ENCODE assay signal across 9 cellular contexts in the genomic region with DNA sequence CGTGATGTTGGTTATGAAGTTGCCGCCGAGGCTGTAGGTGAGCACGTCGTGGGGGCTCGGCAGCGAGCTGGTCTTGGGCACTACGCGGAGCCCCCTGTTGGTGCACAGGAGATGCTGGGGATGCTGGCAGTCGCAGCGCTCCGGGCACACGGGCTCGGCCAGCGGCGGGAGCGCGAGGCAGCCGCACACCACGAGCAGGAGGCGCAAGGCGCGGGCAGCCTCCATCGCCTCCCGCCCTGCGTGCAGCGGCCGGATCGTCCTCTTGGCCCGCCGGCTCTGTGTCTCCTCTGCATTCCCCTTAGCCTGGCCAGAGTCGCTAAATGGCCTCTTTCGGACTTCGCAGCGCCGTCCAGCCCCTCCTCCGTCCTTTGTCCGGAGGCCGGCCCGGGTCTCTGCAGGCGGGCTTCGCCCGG. TPM values are rescaled to one million over a fixed set of nuclear protein-coding genes. Genes with fewer than 3 reads are reported as not detected.
DNase-seq lines count a peak whose midpoint lies in the region; ATAC-seq, FAIRE-seq and TF ChIP-seq lines count a peak whose summit lies in the region.
"Had no signal": no experiment of that assay in that cellular context is flagged by ENCODE, and none has a peak within 500 bp of the region (broad histone marks: within the 10 kb centered on the region; RNA-seq: fewer than 3 reads in every experiment).

No MANE protein-coding gene starts in this region.

- no peaks in the 10 kb centered on the region for H3K36me3 Mint-ChIP-seq in CD8-positive, alpha-beta T cell

- H3K4me1 Mint-ChIP-seq in CD8-positive, alpha-beta T cell (ENCODE audit: low read depth) = peaks cover 14% of the 10 kb centered on the region

- no peak overlapping the region for H3K4me3 ChIP-seq in CD8-positive, alpha-beta T cell (ENCODE audit: low read depth, low read length)
- H3K4me3 ChIP-seq in RWPE2 (ENCODE audit: severe bottlenecking) (peak overlapping the region; percentile 13), pancreas (peak overlapping the region; percentile 8 to 64 (median 12))

- WGBS in pancreas, 2 donors = 4 to 8% methylated on average over 35 to 43 of the region's 43 CpGs

- H3K4me3 Mint-ChIP-seq in CD8-positive, alpha-beta T cell = peak overlapping the region; percentile 47

- DNase-seq in CD8-positive, alpha-beta T cell = no peak
- no peak for DNase-seq in RWPE2 (ENCODE audit: low spot score)
- DNase-seq in germinal center (ENCODE audit: low spot score) = peak; percentile 22
- DNase-seq in pancreas = peak in 3 of 6 donors; percentile 15 to 57 (median 23)
- no peak for DNase-seq in NCI-H345 treated with DMSO at 0.1 percent for 48 hours (lab: John Stamatoyannopoulos, UW; ENCODE audit: unreplicated experiment)
- DNase-seq: activated naive CD4-positive, alpha-beta T cell treated with Interleukin-2 at 50 U/mL for 16 hours had no signal

- FAIRE-seq in pancreas (lab: Jason Lieb, UNC) = no peak

- intact Hi-C loops in CD8-positive, alpha-beta T cell (cut with DNase I, micrococcal nuclease) = no loop called here
- intact Hi-C loops in pancreas (cut with DNase I) = loop anchor here in 1 of 3 donors (10.0 kb wide), 1 partner anchor 147 kb away; no protein-coding TSS in a partner anchor

- peaks cover 6% of the 10 kb centered on the region for H3K4me1 ChIP-seq in CD8-positive, alpha-beta T cell (ENCODE audit: insufficient read depth, low read length)
- H3K4me1 ChIP-seq in RWPE2 (ENCODE audit: insufficient read depth, poor library complexity, severe bottlenecking) = no peaks in the 10 kb centered on the region
- H3K4me1 ChIP-seq in pancreas = peaks cover 0 to 6% (median 5%) of the 10 kb centered on the region in 3 donors

- peaks cover 8% of the 10 kb centered on the region for H3K27me3 ChIP-seq in CD8-positive, alpha-beta T cell (ENCODE audit: insufficient read depth, low read length)
- peaks cover 32% of the 10 kb centered on the region for H3K27me3 ChIP-seq in RWPE2 (ENCODE audit: insufficient read depth, poor library complexity, severe bottlenecking)
- no peaks in the 10 kb centered on the region for H3K27me3 ChIP-seq in pancreas

- no peaks in the 10 kb centered on the region for H3K36me3 ChIP-seq in CD8-positive, alpha-beta T cell (ENCODE audit: insufficient read depth, low read length)
- H3K36me3 ChIP-seq in RWPE2 (ENCODE audit: low read depth) (no peaks in the 10 kb centered on the region), pancreas (no peaks in the 10 kb centered on the region)

- H3K27ac ChIP-seq in CD8-positive, alpha-beta T cell (ENCODE audit: low read depth, low read length) = no peak overlapping the region
- no peak overlapping the region for H3K27ac ChIP-seq in RWPE2 (ENCODE audit: poor library complexity, severe bottlenecking)
- H3K27ac ChIP-seq in pancreas = no peak overlapping the region

- peaks cover 51% of the 10 kb centered on the region for H3K27me3 Mint-ChIP-seq in CD8-positive, alpha-beta T cell (ENCODE audit: low read depth)

- CTCF ChIA-PET in CD8-positive, alpha-beta T cell (lab: Charles Lee) = interaction anchor here (1.3 kb wide), 2 partner anchors 24 to 36 kb away, joined by 3 to 5 read pairs; no protein-coding TSS in a partner anchor

- ATAC-seq in CD8-positive, alpha-beta T cell = no peak
- peak; percentile 35 for ATAC-seq in RWPE2 (ENCODE audit: low read depth)
- no peak for ATAC-seq in pancreas
- no peak for ATAC-seq in GM18519 (IDR thresholded peaks at IDR 0.05; ENCODE audit: low FRiP score, unreplicated experiment)
- no peak for ATAC-seq in HG03432 (IDR thresholded peaks at IDR 0.05; ENCODE audit: unreplicated experiment)
- ATAC-seq in HG02571 (IDR thresholded peaks at IDR 0.05; ENCODE audit: unreplicated experiment) = no peak

- H3K27ac Mint-ChIP-seq in CD8-positive, alpha-beta T cell = no peak overlapping the region

- no peaks in the 10 kb centered on the region for H3K9me3 ChIP-seq in CD8-positive, alpha-beta T cell (ENCODE audit: low read length)
- H3K9me3 ChIP-seq in RWPE2 (ENCODE audit: severe bottlenecking) = no peaks in the 10 kb centered on the region
- H3K9me3 ChIP-seq in pancreas = no peaks in the 10 kb centered on the region

- POLR2A ChIA-PET in CD8-positive, alpha-beta T cell (lab: Charles Lee) = no interaction called here

- no peaks in the 10 kb centered on the region for H3K9me3 Mint-ChIP-seq in CD8-positive, alpha-beta T cell

- no peak for TF ChIP-seq CTCF in CD8-positive, alpha-beta T cell (IDR thresholded peaks at IDR 0.05)
- TF ChIP-seq CTCF in RWPE2 (IDR thresholded peaks at IDR 0.05; ENCODE audit: poor library complexity, severe bottlenecking) = no peak
- no peak for TF ChIP-seq CTCF in pancreas (IDR thresholded peaks at IDR 0.05)

RNA-seq across cellular contexts. Expression of gene TRIL, which starts 0.3 kb away (rescaled TPM):
- total RNA-seq in CD8-positive, alpha-beta T cell = not detected
- total RNA-seq in pancreas = 1 to 10 TPM in 1 of 6 donors, under 1 TPM in 5; 0.14 to 2.2 (median 0.55) TPM
- under 1 TPM; 0.19 to 0.28 TPM for polyA plus RNA-seq in pancreas
